Comparison of ENCODE assay signal across 19 cellular contexts in the genomic region with DNA sequence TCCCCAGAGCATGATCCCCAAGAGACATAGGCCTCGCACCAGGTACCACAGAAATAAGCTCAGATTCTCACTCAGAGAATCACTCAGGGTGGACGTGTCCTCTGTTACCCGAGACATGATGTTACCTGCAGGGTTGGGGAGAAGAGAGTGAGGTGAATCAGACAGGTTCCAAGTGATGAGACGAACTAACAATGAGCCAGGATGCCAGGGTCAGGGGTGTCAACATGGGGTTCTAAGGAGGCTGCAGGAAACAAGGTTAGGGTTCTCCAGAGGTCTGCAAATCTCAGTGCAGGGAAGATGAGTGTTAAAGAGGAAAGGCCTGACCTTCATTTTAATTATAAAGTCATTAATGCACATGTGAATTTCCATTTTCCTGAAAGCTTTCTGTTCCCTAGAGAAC. TPM values are rescaled to one million over a fixed set of nuclear protein-coding genes. Genes with fewer than 3 reads are reported as not detected.
A peak's percentile ranks its signal among the peaks of the same experiment; 100 is the strongest.
DNase-seq lines count a peak whose midpoint lies in the region; ATAC-seq, FAIRE-seq and TF ChIP-seq lines count a peak whose summit lies in the region.
"Had no signal": no experiment of that assay in that cellular context is flagged by ENCODE, and none has a peak within 500 bp of the region (broad histone marks: within the 10 kb centered on the region; RNA-seq: fewer than 3 reads in every experiment).

No MANE protein-coding gene starts in this region.

- H2AFZ ChIP-seq in Karpas-422 (ENCODE audit: low read length) (no peak overlapping the region), GM12878 (ENCODE audit: control insufficient read depth, low read depth, low read length) (no peak overlapping the region)

- peak overlapping the region; percentile 98 for H3K27ac ChIP-seq in CD8-positive, alpha-beta T cell (ENCODE audit: low read depth, low read length)
- H3K27ac ChIP-seq in Karpas-422 (ENCODE audit: low read length): peak overlapping the region; percentile 85
- peak overlapping the region; percentile 100; the same call in 1 of the 2 replicates for H3K27ac ChIP-seq in GM12878 (ENCODE audit: control insufficient read depth, insufficient read depth)
- H3K27ac ChIP-seq in sigmoid colon: peak overlapping the region; percentile 96 to 99 (median 98)
- H3K27ac ChIP-seq: RWPE1 had no signal

- TF ChIP-seq CTCF in CD8-positive, alpha-beta T cell (IDR thresholded peaks at IDR 0.05): no peak
- TF ChIP-seq CTCF in GM12878 (IDR thresholded peaks at IDR 0.05 in 2 of 3, conservative IDR thresholded peaks at IDR 0.05 in 1 of 3; ENCODE audit: control insufficient read depth in 2 of 3, extremely low read depth in 1 of 3, insufficient read depth in 1 of 3, low read depth in 3 of 3, low read length in 3 of 3) (no peak), sigmoid colon (IDR thresholded peaks at IDR 0.05) (no peak), WTC11 (IDR thresholded peaks at IDR 0.05) (no peak)

- H3K4me1 Mint-ChIP-seq in CD8-positive, alpha-beta T cell (ENCODE audit: low read depth): peaks cover 73% of the 10 kb centered on the region
- H3K4me1 Mint-ChIP-seq in WTC11: peaks cover 14% of the 10 kb centered on the region

- no peaks in the 10 kb centered on the region for H3K27me3 Mint-ChIP-seq in CD8-positive, alpha-beta T cell (ENCODE audit: low read depth)
- H3K27me3 Mint-ChIP-seq in WTC11 (ENCODE audit: low read depth): peaks cover 90% of the 10 kb centered on the region

- H3K79me2 ChIP-seq in Karpas-422 (ENCODE audit: low read length) (peaks cover 83% of the 10 kb centered on the region), GM12878 (ENCODE audit: control insufficient read depth, insufficient read depth, low read length) (peaks cover 94% of the 10 kb centered on the region)

- WGBS in GM12878 (ENCODE audit: insufficient coverage, insufficient replicate concordance, low lambda C conversion rate, missing lambda C conversion rate): 53% methylated on average over 4 of the region's 4 CpGs
- WGBS in sigmoid colon, 2 donors: 87 to 91% methylated on average over 4 of the region's 4 CpGs

- H3K9me3 ChIP-seq in CD8-positive, alpha-beta T cell (ENCODE audit: low read length): no peaks in the 10 kb centered on the region
- H3K9me3 ChIP-seq in Karpas-422 (ENCODE audit: low read length) (no peaks in the 10 kb centered on the region), GM12878 (replicated peaks; ENCODE audit: control insufficient read depth, insufficient read depth, low read length) (no peaks in the 10 kb centered on the region), sigmoid colon (no peaks in the 10 kb centered on the region)
- H3K9me3 ChIP-seq: esophagus squamous epithelium, upper lobe of left lung had no signal

- peak overlapping the region; percentile 98 for H3K9ac ChIP-seq in Karpas-422 (ENCODE audit: low read length)
- H3K9ac ChIP-seq in GM12878 (ENCODE audit: control insufficient read depth, insufficient read depth, low read length): peak overlapping the region; percentile 99

- H3K4me2 ChIP-seq in Karpas-422 (ENCODE audit: low read depth, low read length, poor library complexity, severe bottlenecking) (peak overlapping the region; percentile 87), GM12878 (ENCODE audit: control insufficient read depth, insufficient read depth) (peak overlapping the region; percentile 96)

- peak overlapping the region; percentile 100 for H3K27ac Mint-ChIP-seq in CD8-positive, alpha-beta T cell
- no peak overlapping the region for H3K27ac Mint-ChIP-seq in WTC11

- no peaks in the 10 kb centered on the region for H3K9me2 ChIP-seq in Karpas-422 (replicated peaks; ENCODE audit: insufficient read depth, low read length)

- TF ChIP-seq POLR2A in GM12878 (IDR thresholded peaks at IDR 0.05; ENCODE audit: low read depth, low read length) (no peak; the same call in 1 of the 2 replicates), sigmoid colon (IDR thresholded peaks at IDR 0.05) (no peak)

- peaks cover 68% of the 10 kb centered on the region for H3K4me1 ChIP-seq in CD8-positive, alpha-beta T cell (ENCODE audit: insufficient read depth, low read length)
- H3K4me1 ChIP-seq in Karpas-422 (ENCODE audit: low read length): peaks cover 57% of the 10 kb centered on the region
- peaks cover 50% of the 10 kb centered on the region for H3K4me1 ChIP-seq in GM12878 (ENCODE audit: control insufficient read depth, insufficient read depth, low read length)
- peaks cover 0 to 32% (median 26%) of the 10 kb centered on the region in 4 donors for H3K4me1 ChIP-seq in sigmoid colon

- H3K36me3 ChIP-seq in CD8-positive, alpha-beta T cell (ENCODE audit: insufficient read depth, low read length): peaks cover 47% of the 10 kb centered on the region
- H3K36me3 ChIP-seq in Karpas-422 (ENCODE audit: insufficient read depth, low read length): peaks cover 46% of the 10 kb centered on the region
- H3K36me3 ChIP-seq in GM12878 (ENCODE audit: control insufficient read depth in 2 of 2, insufficient read depth in 2 of 2, low read length in 1 of 2): peaks cover 7 to 53% of the 10 kb centered on the region in 2 experiments
- peaks cover 20 to 57% (median 37%) of the 10 kb centered on the region in 4 donors for H3K36me3 ChIP-seq in sigmoid colon

- no peaks in the 10 kb centered on the region for H3K27me3 ChIP-seq in CD8-positive, alpha-beta T cell (ENCODE audit: insufficient read depth, low read length)
- no peaks in the 10 kb centered on the region for H3K27me3 ChIP-seq in Karpas-422 (ENCODE audit: low read length)
- H3K27me3 ChIP-seq in GM12878 (replicated peaks in 1 of 2; ENCODE audit: control insufficient read depth in 2 of 2, insufficient read depth in 2 of 2, low read length in 1 of 2): no peaks in the 10 kb centered on the region
- H3K27me3 ChIP-seq in sigmoid colon: no peaks in the 10 kb centered on the region
- H3K27me3 ChIP-seq: esophagus squamous epithelium, upper lobe of left lung had no signal

- no peak for DNase-seq in CD8-positive, alpha-beta T cell
- DNase-seq in Karpas-422: no peak
- no peak for DNase-seq in GM12878 (ENCODE audit: low read depth, low spot score)
- DNase-seq in sigmoid colon: no peak
- no peak for DNase-seq in posterior vena cava (ENCODE audit: low spot score)
- DNase-seq in WTC11 (ENCODE audit: low spot score): no peak
- DNase-seq in AML-193 (lab: John Stamatoyannopoulos, UW): no peak
- DNase-seq: activated CD4-positive, alpha-beta T cell treated with anti-CD3 and anti-CD28 coated beads for 48 hours; esophagus squamous epithelium; MM.1S; NCI-H2081 treated with DMSO at 0.1 percent for 48 hours; NCI-H748 treated with DMSO at 0.1 percent for 48 hours; upper lobe of left lung had no signal

- H3K36me3 Mint-ChIP-seq in CD8-positive, alpha-beta T cell: peaks cover 92% of the 10 kb centered on the region
- H3K36me3 Mint-ChIP-seq in WTC11: peaks cover 9% of the 10 kb centered on the region

- no TSS peak for BruUV-seq in GM12878 (replicated peaks; lab: Mats Ljungman, UMichigan)

- intact Hi-C loops in CD8-positive, alpha-beta T cell (cut with DNase I, micrococcal nuclease): loop anchor here (5.0 to 10.0 kb wide), 3 partner anchors 541 to 724 kb away; a partner anchor contains a TSS
- intact Hi-C loops in GM12878 (cut with micrococcal nuclease; ENCODE audit: unreplicated experiment) (loop anchor here (10.0 kb wide), 1 partner anchor 246 kb away; no protein-coding TSS in a partner anchor), sigmoid colon (cut with DNase I) (loop anchor here (5.0 kb wide), 1 partner anchor 356 kb away; a partner anchor contains a TSS), posterior vena cava (cut with DNase I) (no loop called here)

- CTCF ChIA-PET in CD8-positive, alpha-beta T cell (lab: Charles Lee): interaction anchor here (0.7 to 3.5 kb wide), 7 partner anchors 9 to 123 kb away, joined by 3 to 49 read pairs (median 4); a partner anchor contains a TSS
- CTCF ChIA-PET in GM12878 (lab: Yijun Ruan, JAX): interaction anchor here (0.9 to 3.3 kb wide), 5 partner anchors 12 to 108 kb away, joined by 3 to 25 read pairs (median 4); a partner anchor contains a TSS
- CTCF ChIA-PET in WTC11 (lab: Charles Lee): interaction anchor here (1.0 to 1.1 kb wide), 2 partner anchors 13 to 17 kb away, joined by 6 to 7 read pairs; a partner anchor contains a TSS

- no peaks in the 10 kb centered on the region for H3K9me3 Mint-ChIP-seq in CD8-positive, alpha-beta T cell
- H3K9me3 Mint-ChIP-seq in WTC11: no peaks in the 10 kb centered on the region

- POLR2A ChIA-PET in CD8-positive, alpha-beta T cell (lab: Charles Lee): interaction anchor here (1.2 to 2.9 kb wide), 5 partner anchors 9 to 121 kb away, joined by 3 to 23 read pairs (median 5); a partner anchor contains a TSS
- POLR2A ChIA-PET in GM12878 (lab: Charles Lee) (interaction anchor here (1.0 to 1.8 kb wide), 5 partner anchors 9 to 655 kb away, joined by 3 to 7 read pairs (median 4); a partner anchor contains a TSS), WTC11 (lab: Charles Lee) (no interaction called here)

- RAD21 ChIA-PET in GM12878 (lab: Charles Lee; ENCODE audit: unreplicated experiment): interaction anchor here (1.1 to 1.2 kb wide), 2 partner anchors 11 to 13 kb away, joined by 3 to 7 read pairs; a partner anchor contains a TSS

- TF ChIP-seq EP300 in GM12878 (IDR thresholded peaks at IDR 0.05; ENCODE audit: borderline replicate concordance in 1 of 2, control insufficient read depth in 1 of 2, low read depth in 2 of 2, low read length in 2 of 2) (no peak), sigmoid colon (IDR thresholded peaks at IDR 0.05) (no peak)

- in situ Hi-C loops in GM12878 (cut with MboI): no loop called here

- no peak for TF ChIP-seq RAD21 in GM12878 (IDR thresholded peaks at IDR 0.05; ENCODE audit: insufficient read depth, low read depth, low read length)

- no peak for ATAC-seq in CD8-positive, alpha-beta T cell
- no peak for ATAC-seq in GM12878
- no peak for ATAC-seq in HG03432 (IDR thresholded peaks at IDR 0.05; ENCODE audit: unreplicated experiment)
- ATAC-seq in WTC11: no peak

- no peak for FAIRE-seq in GM12878 (lab: Jason Lieb, UNC)
- FAIRE-seq: G401.6, GM18507 had no signal

- peak overlapping the region; percentile 99 for H3K4me3 Mint-ChIP-seq in CD8-positive, alpha-beta T cell
- H3K4me3 Mint-ChIP-seq in WTC11: no peak overlapping the region

- H4K20me1 ChIP-seq in Karpas-422 (ENCODE audit: insufficient read depth, low read depth, low read length) (no peaks in the 10 kb centered on the region), GM12878 (ENCODE audit: control insufficient read depth, insufficient read depth) (no peaks in the 10 kb centered on the region; the same call in 1 of the 2 replicates)

- H3K4me3 ChIP-seq in CD8-positive, alpha-beta T cell (ENCODE audit: low read depth, low read length): peak overlapping the region; percentile 99
- H3K4me3 ChIP-seq in Karpas-422 (ENCODE audit: low read length) (peak overlapping the region; percentile 81; the same call in 1 of the 2 replicates), GM12878 (peak overlapping the region; percentile 88; the same call in 1 of the 2 replicates), sigmoid colon (no peak overlapping the region)
- H3K4me3 ChIP-seq: coronary artery had no signal

- SMC1A ChIA-PET in GM12878 (lab: Charles Lee; ENCODE audit: uncharacterized antibody, unreplicated experiment): interaction anchor here (0.9 to 1.9 kb wide), 5 partner anchors 12 to 102 kb away, joined by 3 to 7 read pairs (median 3); a partner anchor contains a TSS

RNA-seq across cellular contexts. Expression of a gene that starts 2.5 kb away (rescaled TPM):
- 10 to 100 TPM; 98.0 to 98.1 TPM for total RNA-seq in CD8-positive, alpha-beta T cell
- 120 and 171 TPM in 2 replicates for total RNA-seq in Karpas-422 (2014; rRNA removed; shearing (Covaris generic); ENCODE audit: low replicate concordance)
- total RNA-seq in GM12878 (2013; cell fraction: nucleolus; rRNA removed): 96.1 and 104 TPM in 2 replicates
- 179 and 183 TPM in 2 replicates for total RNA-seq in GM12878 (2014; rRNA removed)
- 103 and 108 TPM in 2 replicates for total RNA-seq in GM12878 (2014; rRNA removed; fragmentation: Illumina TruSeq; extraction: Trizol)
- total RNA-seq in GM12878 (2021): 177 and 194 TPM in 2 replicates
- 87.7 TPM for polyA plus RNA-seq in GM12878 (2011; ENCODE audit: low read depth)
- polyA plus RNA-seq in GM12878 (2011; rRNA removed): 136 and 198 TPM in 2 replicates
- 194 and 208 TPM in 2 replicates for polyA plus RNA-seq in GM12878 (2011; cell fraction: cytosol; rRNA removed)
- 238 and 367 TPM in 2 replicates for polyA plus RNA-seq in GM12878 (2011; cell fraction: nucleus; rRNA removed)
- 170 and 179 TPM in 2 replicates for polyA plus RNA-seq in GM12878 (2012)
- polyA plus RNA-seq in GM12878 (2014; fragmentation: Illumina TruSeq; extraction: Trizol): 107 and 126 TPM in 2 replicates
- 10 to 100 TPM; 33.4 to 60.0 TPM for polyA plus RNA-seq in GM12878 (2014; fragmentation: Nextera tagmentation; extraction: Ambion mirVana)
- 160 and 161 TPM in 2 replicates for polyA plus RNA-seq in GM12878 (2014; rRNA removed)
- 100 to 1,000 TPM; 230 to 249 TPM for polyA plus RNA-seq in GM12878 (2016; fragmentation: Nextera tagmentation; extraction: Ambion mirVana)
- 154 and 194 TPM in 2 replicates for polyA minus RNA-seq in GM12878 (2011; rRNA and poly(A)+ RNA removed)
- 60.6 and 63.3 TPM in 2 replicates for polyA minus RNA-seq in GM12878 (2011; cell fraction: cytosol; rRNA and poly(A)+ RNA removed)
- 62.0 and 67.4 TPM in 2 replicates for polyA minus RNA-seq in GM12878 (2011; cell fraction: nucleus; rRNA and poly(A)+ RNA removed)
- total RNA-seq in sigmoid colon: 10 to 100 TPM; 22.5 to 35.0 (median 24.6) TPM
- polyA plus RNA-seq in sigmoid colon: 100 to 1,000 TPM in 1 of 3 donors, 10 to 100 TPM in 2; 11.4 to 211 (median 19.2) TPM
- total RNA-seq in posterior vena cava: 10 to 100 TPM; 30.2 to 47.3 TPM
- 13.6 to 15.9 TPM (median 15.7 TPM) in 3 replicates for total RNA-seq in WTC11 (2021)

RNA-seq across cellular contexts. Expression of a gene that starts 3.0 kb away (rescaled TPM):
- total RNA-seq in CD8-positive, alpha-beta T cell: 10 to 100 TPM; 32.9 to 34.7 TPM
- 185 and 284 TPM in 2 replicates for total RNA-seq in Karpas-422 (2014; rRNA removed; shearing (Covaris generic); ENCODE audit: low replicate concordance)
- total RNA-seq in GM12878 (2013; cell fraction: nucleolus; rRNA removed): 21.6 and 24.8 TPM in 2 replicates
- total RNA-seq in GM12878 (2014; rRNA removed) (251 and 255 TPM in 2 replicates), GM12878 (2014; rRNA removed; fragmentation: Illumina TruSeq; extraction: Trizol) (167 and 171 TPM in 2 replicates), GM12878 (2021) (237 and 271 TPM in 2 replicates), sigmoid colon (10 to 100 TPM; 10.2 to 23.2 (median 13.8) TPM), posterior vena cava (10 to 100 TPM; 23.9 to 25.6 TPM), WTC11 (2021) (1.8 to 4.3 TPM (median 4.0 TPM) in 3 replicates)
- polyA plus RNA-seq in GM12878 (2011; ENCODE audit: low read depth): 109 TPM
- polyA plus RNA-seq in GM12878 (2011; rRNA removed) (253 and 359 TPM in 2 replicates), GM12878 (2014; fragmentation: Illumina TruSeq; extraction: Trizol) (86.8 and 181 TPM in 2 replicates), GM12878 (2014; fragmentation: Nextera tagmentation; extraction: Ambion mirVana) (100 to 1,000 TPM; 202 to 299 TPM), GM12878 (2014; rRNA removed) (341 and 375 TPM in 2 replicates), GM12878 (2016; fragmentation: Nextera tagmentation; extraction: Ambion mirVana) (100 to 1,000 TPM; 483 to 517 TPM), sigmoid colon (100 to 1,000 TPM in 2 of 3 donors, 10 to 100 TPM in 1; 81.1 to 233 (median 129) TPM)
- polyA plus RNA-seq in GM12878 (2011; cell fraction: cytosol; rRNA removed): 446 and 599 TPM in 2 replicates
- 215 and 228 TPM in 2 replicates for polyA plus RNA-seq in GM12878 (2011; cell fraction: nucleus; rRNA removed)
- 183 and 244 TPM in 2 replicates for polyA plus RNA-seq in GM12878 (2012)
- 185 and 260 TPM in 2 replicates for polyA minus RNA-seq in GM12878 (2011; rRNA and poly(A)+ RNA removed)
- polyA minus RNA-seq in GM12878 (2011; cell fraction: cytosol; rRNA and poly(A)+ RNA removed): 78.0 and 81.2 TPM in 2 replicates
- 34.8 and 51.7 TPM in 2 replicates for polyA minus RNA-seq in GM12878 (2011; cell fraction: nucleus; rRNA and poly(A)+ RNA removed)

RNA-seq across cellular contexts. Expression of a gene that starts 7.2 kb away (rescaled TPM):
- total RNA-seq in CD8-positive, alpha-beta T cell: 100 to 1,000 TPM; 108 to 117 TPM
- total RNA-seq in Karpas-422 (2014; rRNA removed; shearing (Covaris generic); ENCODE audit: low replicate concordance): 212 and 306 TPM in 2 replicates
- total RNA-seq in GM12878 (2013; cell fraction: nucleolus; rRNA removed): 49.6 and 50.1 TPM in 2 replicates
- total RNA-seq in GM12878 (2014; rRNA removed) (386 and 388 TPM in 2 replicates), GM12878 (2014; rRNA removed; fragmentation: Illumina TruSeq; extraction: Trizol) (311 and 327 TPM in 2 replicates), GM12878 (2021) (366 TPM in 2 replicates), sigmoid colon (10 to 100 TPM; 34.3 to 45.7 (median 40.7) TPM), posterior vena cava (10 to 100 TPM; 37.7 to 42.8 TPM), WTC11 (2021) (13.8 to 22.0 TPM (median 19.4 TPM) in 3 replicates)
- 129 TPM for polyA plus RNA-seq in GM12878 (2011; ENCODE audit: low read depth)
- polyA plus RNA-seq in GM12878 (2011; rRNA removed) (321 and 384 TPM in 2 replicates), GM12878 (2014; fragmentation: Illumina TruSeq; extraction: Trizol) (272 and 304 TPM in 2 replicates), GM12878 (2014; fragmentation: Nextera tagmentation; extraction: Ambion mirVana) (100 to 1,000 TPM; 353 to 557 TPM), GM12878 (2014; rRNA removed) (374 and 411 TPM in 2 replicates), GM12878 (2016; fragmentation: Nextera tagmentation; extraction: Ambion mirVana) (100 to 1,000 TPM; 495 to 538 TPM), sigmoid colon (100 to 1,000 TPM; 199 to 305 (median 286) TPM)
- 482 and 548 TPM in 2 replicates for polyA plus RNA-seq in GM12878 (2011; cell fraction: cytosol; rRNA removed)
- polyA plus RNA-seq in GM12878 (2011; cell fraction: nucleus; rRNA removed): 310 and 330 TPM in 2 replicates
- polyA plus RNA-seq in GM12878 (2012): 201 TPM in 2 replicates
- 253 and 255 TPM in 2 replicates for polyA minus RNA-seq in GM12878 (2011; rRNA and poly(A)+ RNA removed)
- 49.0 and 55.5 TPM in 2 replicates for polyA minus RNA-seq in GM12878 (2011; cell fraction: cytosol; rRNA and poly(A)+ RNA removed)
- polyA minus RNA-seq in GM12878 (2011; cell fraction: nucleus; rRNA and poly(A)+ RNA removed): 48.2 and 65.3 TPM in 2 replicates

RNA-seq across cellular contexts. Expression of a gene that starts 12.5 kb away (rescaled TPM):
- total RNA-seq in CD8-positive, alpha-beta T cell: 10 to 100 TPM; 88.9 to 91.0 TPM
- total RNA-seq in Karpas-422 (2014; rRNA removed; shearing (Covaris generic); ENCODE audit: low replicate concordance): 93.0 and 140 TPM in 2 replicates
- 57.5 and 70.6 TPM in 2 replicates for total RNA-seq in GM12878 (2013; cell fraction: nucleolus; rRNA removed)
- 58.1 and 60.3 TPM in 2 replicates for total RNA-seq in GM12878 (2014; rRNA removed)
- 31.9 and 37.2 TPM in 2 replicates for total RNA-seq in GM12878 (2014; rRNA removed; fragmentation: Illumina TruSeq; extraction: Trizol)
- 77.2 and 87.3 TPM in 2 replicates for total RNA-seq in GM12878 (2021)
- 17.3 TPM for polyA plus RNA-seq in GM12878 (2011; ENCODE audit: low read depth)
- 25.5 and 38.8 TPM in 2 replicates for polyA plus RNA-seq in GM12878 (2011; rRNA removed)
- polyA plus RNA-seq in GM12878 (2011; cell fraction: cytosol; rRNA removed): 34.8 and 37.7 TPM in 2 replicates
- polyA plus RNA-seq in GM12878 (2011; cell fraction: nucleus; rRNA removed): 129 and 147 TPM in 2 replicates
- polyA plus RNA-seq in GM12878 (2012): 31.6 and 38.9 TPM in 2 replicates
- 45.7 and 47.7 TPM in 2 replicates for polyA plus RNA-seq in GM12878 (2014; fragmentation: Illumina TruSeq; extraction: Trizol)
- 1 to 10 TPM; 5.3 to 6.7 TPM for polyA plus RNA-seq in GM12878 (2014; fragmentation: Nextera tagmentation; extraction: Ambion mirVana)
- polyA plus RNA-seq in GM12878 (2014; rRNA removed): 49.6 and 71.6 TPM in 2 replicates
- 1 to 10 TPM; 8.3 to 9.0 TPM for polyA plus RNA-seq in GM12878 (2016; fragmentation: Nextera tagmentation; extraction: Ambion mirVana)
- 36.8 and 38.2 TPM in 2 replicates for polyA minus RNA-seq in GM12878 (2011; rRNA and poly(A)+ RNA removed)
- 9.1 and 12.2 TPM in 2 replicates for polyA minus RNA-seq in GM12878 (2011; cell fraction: cytosol; rRNA and poly(A)+ RNA removed)
- 32.5 and 50.3 TPM in 2 replicates for polyA minus RNA-seq in GM12878 (2011; cell fraction: nucleus; rRNA and poly(A)+ RNA removed)
- 1 to 10 TPM; 5.9 to 9.2 (median 7.2) TPM for total RNA-seq in sigmoid colon
- polyA plus RNA-seq in sigmoid colon: 10 to 100 TPM in 1 of 3 donors, 1 to 10 TPM in 2; 2.4 to 54.5 (median 3.0) TPM
- total RNA-seq in posterior vena cava: 10 to 100 TPM; 23.3 to 27.4 TPM
- 14.7 to 23.0 TPM (median 16.5 TPM) in 3 replicates for total RNA-seq in WTC11 (2021)

RNA-seq across cellular contexts. Expression of a gene that starts 34.2 kb away (rescaled TPM):
- total RNA-seq in CD8-positive, alpha-beta T cell: 10 to 100 TPM; 12.8 to 13.4 TPM
- 77.3 and 91.6 TPM in 2 replicates for total RNA-seq in Karpas-422 (2014; rRNA removed; shearing (Covaris generic); ENCODE audit: low replicate concordance)
- 13.7 and 16.5 TPM in 2 replicates for total RNA-seq in GM12878 (2013; cell fraction: nucleolus; rRNA removed)
- total RNA-seq in GM12878 (2014; rRNA removed) (38.4 and 43.5 TPM in 2 replicates), GM12878 (2014; rRNA removed; fragmentation: Illumina TruSeq; extraction: Trizol) (33.3 and 38.1 TPM in 2 replicates), GM12878 (2021) (30.3 and 31.5 TPM in 2 replicates), sigmoid colon (1 to 10 TPM in 1 of 4 donors, under 1 TPM in 1, not detected in 2; 0.68 to 1.8 TPM), posterior vena cava (under 1 TPM; 0.19 to 0.69 TPM), WTC11 (2021) (0.15 to 0.55 TPM (median 0.46 TPM) in 3 replicates)
- polyA plus RNA-seq in GM12878 (2011; ENCODE audit: low read depth): 62.1 TPM
- polyA plus RNA-seq in GM12878 (2011; rRNA removed) (32.7 and 41.1 TPM in 2 replicates), GM12878 (2014; fragmentation: Illumina TruSeq; extraction: Trizol) (47.8 and 63.6 TPM in 2 replicates), GM12878 (2014; fragmentation: Nextera tagmentation; extraction: Ambion mirVana) (10 to 100 TPM; 75.6 to 79.1 TPM), GM12878 (2014; rRNA removed) (30.6 and 35.5 TPM in 2 replicates), GM12878 (2016; fragmentation: Nextera tagmentation; extraction: Ambion mirVana) (10 to 100 TPM; 27.4 to 29.6 TPM), sigmoid colon (10 to 100 TPM in 1 of 3 donors, 1 to 10 TPM in 2; 1.2 to 31.8 (median 1.6) TPM)
- polyA plus RNA-seq in GM12878 (2011; cell fraction: cytosol; rRNA removed): 25.8 and 29.7 TPM in 2 replicates
- 55.6 and 69.1 TPM in 2 replicates for polyA plus RNA-seq in GM12878 (2011; cell fraction: nucleus; rRNA removed)
- 50.2 and 60.2 TPM in 2 replicates for polyA plus RNA-seq in GM12878 (2012)
- 13.2 and 15.1 TPM in 2 replicates for polyA minus RNA-seq in GM12878 (2011; rRNA and poly(A)+ RNA removed)
- polyA minus RNA-seq in GM12878 (2011; cell fraction: cytosol; rRNA and poly(A)+ RNA removed): 1.5 and 3.5 TPM in 2 replicates
- polyA minus RNA-seq in GM12878 (2011; cell fraction: nucleus; rRNA and poly(A)+ RNA removed): 8.5 and 10.1 TPM in 2 replicates
- total RNA-seq: renal cortical epithelial cell had no signal

Comparison
In these comparisons a context has a peak if more than half of its experiments do, and no peak if none do; other contexts are left out.
1. H3K4me3 ChIP-seq: peak in CD8-positive, alpha-beta T cell (single experiment), Karpas-422 (single experiment) and GM12878 (single experiment); none in sigmoid colon (0 of 4).
2. intact Hi-C loops: an anchor here in CD8-positive, alpha-beta T cell (5.0 to 10.0 kb wide), GM12878 (10.0 kb wide) and sigmoid colon (5.0 kb wide); none called in posterior vena cava.
3. Peak in every context shown above with its lines, with median percentiles within 50 percentile points of each other: H3K27ac ChIP-seq.